Comparison of ENCODE assay signal across 25 cellular contexts in the genomic region with DNA sequence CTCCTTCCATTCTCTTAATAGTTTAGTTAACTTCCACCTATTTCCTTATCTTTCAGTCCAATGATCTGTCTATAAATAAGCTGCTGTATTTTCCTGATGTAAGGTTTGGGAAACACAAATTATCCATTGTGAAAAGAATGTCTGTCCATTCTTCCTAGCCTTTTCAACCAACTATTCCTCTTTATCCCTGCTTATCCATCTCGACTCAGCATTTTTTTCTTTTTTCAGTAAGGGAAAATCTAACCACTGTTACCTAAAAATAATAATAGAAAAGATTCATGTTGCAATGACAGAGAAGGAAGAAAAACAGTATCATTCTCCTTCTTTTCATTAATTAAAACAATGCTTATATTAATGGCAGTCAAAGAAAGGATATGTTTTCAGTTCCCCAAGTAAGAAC. TPM values are rescaled to one million over a fixed set of nuclear protein-coding genes. Genes with fewer than 3 reads are reported as not detected.
DNase-seq lines count a peak whose midpoint lies in the region; ATAC-seq, FAIRE-seq and TF ChIP-seq lines count a peak whose summit lies in the region.
"Had no signal": no experiment of that assay in that cellular context is flagged by ENCODE, and none has a peak within 500 bp of the region (broad histone marks: within the 10 kb centered on the region; RNA-seq: fewer than 3 reads in every experiment).

No MANE protein-coding gene starts in this region.

- H3K4me3 Mint-ChIP-seq in activated naive CD8-positive, alpha-beta T cell, result no peak overlapping the region
- no peak overlapping the region for H3K4me3 Mint-ChIP-seq in activated naive CD8-positive, alpha-beta T cell treated with anti-CD3 and anti-CD28 coated beads, Interleukin-2, amount 50 U/mL, for 24 hours
- H3K4me3 Mint-ChIP-seq: CD14-positive monocyte; CD4-positive, alpha-beta T cell; CD8-positive, alpha-beta memory T cell had no signal

- no peak for FAIRE-seq in K562 (lab: Jason Lieb, UNC)
- FAIRE-seq: A204.1, GM12892, H54 had no signal

- CTCF ChIA-PET in IMR-90 (lab: Yijun Ruan, JAX) (no interaction called here), K562 (lab: Yijun Ruan, JAX; ENCODE audit: low intra/inter-chr PET ratio) (no interaction called here)

- dilution Hi-C loops in IMR-90 (cut with HindIII; ENCODE audit: low sequenced_read_pairs, unreplicated experiment), result no loop called here

- no peaks in the 10 kb centered on the region for H3K27me3 Mint-ChIP-seq in activated naive CD8-positive, alpha-beta T cell
- H3K27me3 Mint-ChIP-seq in activated naive CD8-positive, alpha-beta T cell treated with anti-CD3 and anti-CD28 coated beads, Interleukin-2, amount 50 U/mL, for 24 hours, result no peaks in the 10 kb centered on the region
- H3K27me3 Mint-ChIP-seq: CD4-positive, alpha-beta T cell had no signal

- H3K27me3 ChIP-seq in IMR-90 (ENCODE audit: control insufficient read depth, insufficient read depth, low read length) (no peaks in the 10 kb centered on the region), K562 (ENCODE audit: control insufficient read depth in 2 of 2, insufficient read depth in 2 of 2, low read length in 2 of 2) (no peaks in the 10 kb centered on the region), sigmoid colon (no peaks in the 10 kb centered on the region)
- H3K27me3 ChIP-seq: BE2C; BLaER1 treated with 17β-estradiol and CSF1 and Interleukin-3, amounts not matched to agents 10 nM and 100 nM had no signal

- peaks cover 4% of the 10 kb centered on the region for H3K9me3 Mint-ChIP-seq in activated naive CD8-positive, alpha-beta T cell (ENCODE audit: low read depth)
- H3K9me3 Mint-ChIP-seq in activated naive CD8-positive, alpha-beta T cell treated with anti-CD3 and anti-CD28 coated beads, Interleukin-2, amount 50 U/mL, for 24 hours, result no peaks in the 10 kb centered on the region

- TF ChIP-seq RAD21 in IMR-90 (IDR thresholded peaks at IDR 0.05; ENCODE audit: low read length) (no peak), K562 (CRISPR knock-in tag; conservative IDR thresholded peaks at IDR 0.05 in 1 of 2, IDR thresholded peaks at IDR 0.05 in 1 of 2) (no peak)

- no peak overlapping the region for H2BK20ac ChIP-seq in IMR-90 (ENCODE audit: low read depth, low read length)

- TF ChIP-seq CTCF in IMR-90 (conservative IDR thresholded peaks at IDR 0.05; ENCODE audit: low read depth, low read length), result no peak
- no peak for TF ChIP-seq CTCF in K562 (IDR thresholded peaks at IDR 0.05 in 2 of 3, conservative IDR thresholded peaks at IDR 0.05 in 1 of 3; ENCODE audit: insufficient read depth in 2 of 3, low read depth in 1 of 3, low read length in 3 of 3)
- TF ChIP-seq CTCF in sigmoid colon (IDR thresholded peaks at IDR 0.05), result no peak

- H3K14ac ChIP-seq in IMR-90 (replicated peaks; ENCODE audit: low read depth, low read length), result no peak overlapping the region

- POLR2A ChIA-PET in IMR-90 (lab: Charles Lee; ENCODE audit: unreplicated experiment) (no interaction called here), K562 (lab: Yijun Ruan, JAX) (no interaction called here)

- H3K79me2 ChIP-seq in K562 (ENCODE audit: control insufficient read depth, insufficient read depth, low read length), result no peaks in the 10 kb centered on the region

- H3K9ac ChIP-seq in IMR-90 (ENCODE audit: low read depth, low read length) (no peak overlapping the region), K562 (ENCODE audit: insufficient read depth in 1 of 2, low read depth in 2 of 2, low read length in 2 of 2) (no peak overlapping the region)
- H3K9ac ChIP-seq: BLaER1 treated with 17β-estradiol and CSF1 and Interleukin-3, amounts not matched to agents 10 nM and 100 nM had no signal

- H4K8ac ChIP-seq in IMR-90 (ENCODE audit: low read depth in 2 of 2, low read length in 2 of 2), result no peak overlapping the region; a peak in 1 of 4 replicates

- no peak overlapping the region for H2AK5ac ChIP-seq in IMR-90 (ENCODE audit: low read depth, low read length)

- H3K23ac ChIP-seq in IMR-90 (ENCODE audit: low read depth, low read length), result no peak overlapping the region

- H2AFZ ChIP-seq in IMR-90 (replicated peaks; ENCODE audit: low read length, poor library complexity) (no peak overlapping the region), K562 (ENCODE audit: low read depth, low read length) (no peak overlapping the region)

- H3K9me1 ChIP-seq in IMR-90 (ENCODE audit: insufficient read depth, low read length), result peaks cover 3% of the 10 kb centered on the region; the same call in 1 of the 2 replicates
- H3K9me1 ChIP-seq in K562 (ENCODE audit: control insufficient read depth, insufficient read depth, low read length), result no peaks in the 10 kb centered on the region

- peaks cover 5% of the 10 kb centered on the region in 2 experiments; a peak in 3 of 4 replicates for H3K79me1 ChIP-seq in IMR-90 (ENCODE audit: low read depth in 1 of 2, low read length in 2 of 2)

- H3K9me3 ChIP-seq in IMR-90 (ENCODE audit: control insufficient read depth, insufficient read depth, low read length) (no peaks in the 10 kb centered on the region), K562 (replicated peaks; ENCODE audit: control insufficient read depth, insufficient read depth, low read depth, low read length) (no peaks in the 10 kb centered on the region), sigmoid colon (no peaks in the 10 kb centered on the region)
- H3K9me3 ChIP-seq: BE2C, HAP-1 had no signal

- H4K20me1 ChIP-seq in IMR-90 (ENCODE audit: insufficient read depth, low read length) (no peaks in the 10 kb centered on the region), K562 (replicated peaks; ENCODE audit: control insufficient read depth, insufficient read depth, low read length) (no peaks in the 10 kb centered on the region)

- no peak overlapping the region for H3K4me3 ChIP-seq in IMR-90 (ENCODE audit: insufficient read depth, low read depth, low read length)
- no peak overlapping the region for H3K4me3 ChIP-seq in K562
- no peak overlapping the region for H3K4me3 ChIP-seq in sigmoid colon
- H3K4me3 ChIP-seq: BLaER1 treated with 17β-estradiol and CSF1 and Interleukin-3, amounts not matched to agents 10 nM and 100 nM; HAP-1 had no signal

- no peak overlapping the region for H2BK5ac ChIP-seq in IMR-90 (ENCODE audit: low read depth, low read length, poor library complexity, severe bottlenecking)

- no peak overlapping the region for H2BK120ac ChIP-seq in IMR-90 (ENCODE audit: low read depth, low read length)

- H3K36me3 ChIP-seq in IMR-90 (ENCODE audit: control insufficient read depth, insufficient read depth, low read length) (peaks cover 2% of the 10 kb centered on the region; the same call in 1 of the 2 replicates), K562 (ENCODE audit: control insufficient read depth, insufficient read depth, low read length) (peaks cover 25% of the 10 kb centered on the region; the same call in 2 of the 3 replicates), sigmoid colon (peaks cover 0 to 48% (median 2%) of the 10 kb centered on the region in 4 donors)
- H3K36me3 ChIP-seq: BE2C had no signal

- peaks cover 27% of the 10 kb centered on the region for H3K36me3 Mint-ChIP-seq in activated naive CD8-positive, alpha-beta T cell
- peaks cover 42% of the 10 kb centered on the region for H3K36me3 Mint-ChIP-seq in activated naive CD8-positive, alpha-beta T cell treated with anti-CD3 and anti-CD28 coated beads, Interleukin-2, amount 50 U/mL, for 24 hours (ENCODE audit: low read depth)

- no TSS peak for BruUV-seq in IMR-90 (replicated peaks; lab: Mats Ljungman, UMichigan)
- BruUV-seq in K562 (replicated peaks; lab: Mats Ljungman, UMichigan), result no TSS peak

- no peak overlapping the region for H3K18ac ChIP-seq in IMR-90 (ENCODE audit: low read depth, low read length)

- H3K4me2 ChIP-seq in IMR-90 (ENCODE audit: low read depth, low read length), result no peak overlapping the region
- no peak overlapping the region for H3K4me2 ChIP-seq in K562 (ENCODE audit: insufficient read depth, low read length)
- H3K4me2 ChIP-seq: BLaER1 treated with 17β-estradiol and CSF1 and Interleukin-3, amounts not matched to agents 10 nM and 100 nM had no signal

- no peak overlapping the region for H4K5ac ChIP-seq in IMR-90 (ENCODE audit: low read depth, low read length)

- no peak for ATAC-seq in activated naive CD8-positive, alpha-beta T cell treated with anti-CD3 and anti-CD28 coated beads, Interleukin-2, amount 50 U/mL, for 24 hours
- no peak for ATAC-seq in IMR-90 (ENCODE audit: low read depth)
- ATAC-seq in K562, result no peak

- peaks cover 7% of the 10 kb centered on the region for H3K4me1 Mint-ChIP-seq in activated naive CD8-positive, alpha-beta T cell (ENCODE audit: low read depth)
- peaks cover 6% of the 10 kb centered on the region for H3K4me1 Mint-ChIP-seq in activated naive CD8-positive, alpha-beta T cell treated with anti-CD3 and anti-CD28 coated beads, Interleukin-2, amount 50 U/mL, for 24 hours

- H3K27ac ChIP-seq in IMR-90 (ENCODE audit: insufficient read depth, low read length) (no peak overlapping the region), K562 (ENCODE audit: extremely low read depth, low read depth, low read length) (no peak overlapping the region), sigmoid colon (peak overlapping the region in 3 of 4 donors; percentile 66 to 71 (median 69))
- H3K27ac ChIP-seq: 22Rv1; BLaER1 treated with 17β-estradiol and CSF1 and Interleukin-3, amounts not matched to agents 10 nM and 100 nM had no signal

- intact Hi-C loops in IMR-90 (cut with micrococcal nuclease) (no loop called here), K562 (cut with micrococcal nuclease) (no loop called here), sigmoid colon (cut with DNase I) (no loop called here)

- TF ChIP-seq POLR2A in IMR-90 (IDR thresholded peaks at IDR 0.05; ENCODE audit: low read depth, low read length) (no peak), K562 (conservative IDR thresholded peaks at IDR 0.05) (no peak), sigmoid colon (IDR thresholded peaks at IDR 0.05) (no peak)

- in situ Hi-C loops in IMR-90 (cut with MboI; ENCODE audit: low sequenced_read_pairs) (no loop called here), K562 (cut with MboI) (no loop called here), G401 (cut with HindIII; ENCODE audit: low sequenced_read_pairs) (no loop called here)

- no peak overlapping the region for H3K4ac ChIP-seq in IMR-90 (ENCODE audit: low read depth, low read length)

- TF ChIP-seq EP300 in K562 (IDR thresholded peaks at IDR 0.05; ENCODE audit: low read length) (no peak), sigmoid colon (IDR thresholded peaks at IDR 0.05) (no peak)

- no peak for DNase-seq in activated naive CD8-positive, alpha-beta T cell treated with anti-CD3 and anti-CD28 coated beads, Interleukin-2, amount 50 U/mL, for 24 hours
- no peak for DNase-seq in IMR-90
- DNase-seq in K562 (ENCODE audit: extremely low read depth in 1 of 4, low spot score in 3 of 4), result no peak
- no peak for DNase-seq in sigmoid colon
- no peak for DNase-seq in KG1 (lab: John Stamatoyannopoulos, UW)
- DNase-seq in G401 (ENCODE audit: low spot score), result no peak
- DNase-seq in NCI-H446 treated with DMSO at 0.1 percent for 48 hours (lab: John Stamatoyannopoulos, UW), result no peak
- DNase-seq: ACHN; AML-193; BE2C; CD4-positive, alpha-beta T cell; CD8-positive, alpha-beta memory T cell; DMS 273 treated with DMSO at 0.1 percent for 48 hours; DMS79; EL; GF-D8; GOT3 had no signal

- H3K27ac Mint-ChIP-seq in activated naive CD8-positive, alpha-beta T cell, result peak overlapping the region; percentile 29
- H3K27ac Mint-ChIP-seq in activated naive CD8-positive, alpha-beta T cell treated with anti-CD3 and anti-CD28 coated beads, Interleukin-2, amount 50 U/mL, for 24 hours, result no peak overlapping the region
- H3K27ac Mint-ChIP-seq: CD4-positive, alpha-beta T cell had no signal

- H2AK9ac ChIP-seq in IMR-90 (replicated peaks; ENCODE audit: low read depth, low read length, poor library complexity), result no peak overlapping the region

- no peak overlapping the region for H4K91ac ChIP-seq in IMR-90 (ENCODE audit: insufficient read depth, low read depth, low read length)

- no peak overlapping the region for H2BK15ac ChIP-seq in IMR-90 (ENCODE audit: low read depth, low read length)

- no CpG with 5 or more reads among the region's 1 CpG for WGBS in IMR-90 (ENCODE audit: extremely low coverage in 2 of 2, insufficient read length in 1 of 2), 2 experiments
- 0% methylated on average over 1 of the region's 1 CpG for WGBS in K562 (ENCODE audit: insufficient coverage, low coverage, missing lambda C conversion rate)
- WGBS in sigmoid colon, 2 donors, result 0 to 55% methylated on average over 1 of the region's 1 CpG

- no peaks in the 10 kb centered on the region for H3K4me1 ChIP-seq in IMR-90 (ENCODE audit: control insufficient read depth, insufficient read depth, low read length)
- H3K4me1 ChIP-seq in K562 (replicated peaks in 1 of 2; ENCODE audit: control insufficient read depth in 2 of 2, insufficient read depth in 2 of 2, low read length in 2 of 2), result peaks cover 0 to 5% of the 10 kb centered on the region in 2 experiments; a peak in 2 of 5 replicates
- H3K4me1 ChIP-seq in sigmoid colon, result peaks cover 0 to 9% (median 0%) of the 10 kb centered on the region in 4 donors
- H3K4me1 ChIP-seq: BE2C; BLaER1 treated with 17β-estradiol and CSF1 and Interleukin-3, amounts not matched to agents 10 nM and 100 nM had no signal

- H3K56ac ChIP-seq in IMR-90 (ENCODE audit: extremely low read depth, insufficient read depth, low read length), result no peak overlapping the region

RNA-seq across cellular contexts. Expression of a gene that starts 57.4 kb away (rescaled TPM):
- total RNA-seq in IMR-90 (2012; rRNA removed) (19.9 and 21.9 TPM in 2 replicates), K562 (2014; rRNA removed) (9.3 and 11.4 TPM in 2 replicates), K562 (2014; rRNA removed; fragmentation: Illumina TruSeq; extraction: Trizol) (17.2 and 18.3 TPM in 2 replicates), K562 (2015; rRNA removed; fragmentation: Illumina TruSeq; extraction: Trizol) (16.2 and 17.1 TPM in 2 replicates), K562 (2021) (10.7 and 11.1 TPM in 2 replicates), sigmoid colon (10 to 100 TPM; 11.3 to 18.2 (median 15.2) TPM)
- polyA plus RNA-seq in IMR-90 (2012; rRNA removed) (4.8 and 5.8 TPM in 2 replicates), K562 (2011; rRNA removed) (10.1 and 10.6 TPM in 2 replicates), K562 (2014; fragmentation: Illumina TruSeq; extraction: Trizol) (5.6 and 7.3 TPM in 2 replicates), K562 (2014; fragmentation: Nextera tagmentation; extraction: Ambion mirVana) (1 to 10 TPM; 3.1 to 4.9 TPM), K562 (2014; rRNA removed) (6.8 and 7.1 TPM in 2 replicates), sigmoid colon (1 to 10 TPM; 1.4 to 5.2 (median 2.4) TPM)
- 1.1 and 1.9 TPM in 2 replicates for polyA plus RNA-seq in IMR-90 (2012; cell fraction: cytosol; rRNA removed)
- polyA plus RNA-seq in IMR-90 (2012; cell fraction: nucleus; rRNA removed; ENCODE audit: low replicate concordance), result 2.9 and 18.0 TPM in 2 replicates
- total RNA-seq in K562 (2011; cell fraction: chromatin; rRNA removed; ENCODE audit: low replicate concordance), result 63.5 and 131 TPM in 2 replicates
- 33.2 and 42.5 TPM in 2 replicates for total RNA-seq in K562 (2011; cell fraction: nucleolus; rRNA removed)
- 71.2 and 83.2 TPM in 2 replicates for total RNA-seq in K562 (2011; cell fraction: nucleoplasm; rRNA removed)
- 2.5 and 5.2 TPM in 2 replicates for polyA plus RNA-seq in K562 (2011; cell fraction: cytosol; rRNA removed)
- 19.3 and 25.3 TPM in 2 replicates for polyA plus RNA-seq in K562 (2011; cell fraction: nucleus; rRNA removed)
- polyA plus RNA-seq in K562 (2012), result 4.1 and 5.6 TPM in 2 replicates
- 55.9 and 58.4 TPM in 2 replicates for polyA minus RNA-seq in K562 (2011; rRNA and poly(A)+ RNA removed)
- 9.1 and 10.1 TPM in 2 replicates for polyA minus RNA-seq in K562 (2011; cell fraction: cytosol; rRNA and poly(A)+ RNA removed)
- 70.5 and 114 TPM in 2 replicates for polyA minus RNA-seq in K562 (2011; cell fraction: nucleus; rRNA and poly(A)+ RNA removed)
- 11.1 and 24.7 TPM in 2 replicates for total RNA-seq in G401 (2014; rRNA removed; shearing (Covaris generic))

Comparison
In these comparisons a context has a peak if more than half of its experiments do, and no peak if none do; other contexts are left out.
1. H3K27ac ChIP-seq: peak in sigmoid colon (3 of 4); none in IMR-90 (single experiment) and K562 (single experiment).